Comparison of ENCODE assay signal across 1 cellular context in the genomic region with DNA sequence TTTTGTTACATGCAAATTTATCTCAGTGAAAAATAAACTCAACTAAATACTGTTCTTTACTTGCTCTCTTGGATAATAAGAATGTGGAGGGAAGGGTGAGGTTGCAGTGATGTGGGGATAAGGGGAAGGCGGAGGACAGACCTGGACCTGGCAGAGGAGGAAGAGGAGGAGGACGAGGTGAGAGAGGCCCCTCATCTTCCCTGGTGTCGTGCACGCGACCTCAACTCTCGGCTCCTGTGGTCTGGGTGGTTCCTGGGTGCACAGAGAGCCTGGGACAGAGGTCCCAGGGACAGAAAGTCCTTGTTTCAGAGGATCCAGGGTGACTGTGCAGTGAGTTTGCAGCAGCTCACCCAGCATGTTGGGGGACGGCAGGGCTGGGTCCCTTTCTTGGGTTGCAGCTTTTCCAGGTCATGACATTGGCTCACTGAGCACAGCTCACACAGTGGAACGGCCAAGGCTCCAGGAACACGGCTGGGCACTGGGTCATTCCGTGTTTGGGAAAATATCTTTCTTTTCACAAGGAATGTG.
TF ChIP-seq lines count a peak whose summit lies in the region.

No MANE protein-coding gene starts in this region.

TF ChIP-seq in HepG2, 621 proteins besides CTCF, POLR2A, EP300 and RAD21 (continued from another document):
- TF ChIP-seq, protein P1, sequence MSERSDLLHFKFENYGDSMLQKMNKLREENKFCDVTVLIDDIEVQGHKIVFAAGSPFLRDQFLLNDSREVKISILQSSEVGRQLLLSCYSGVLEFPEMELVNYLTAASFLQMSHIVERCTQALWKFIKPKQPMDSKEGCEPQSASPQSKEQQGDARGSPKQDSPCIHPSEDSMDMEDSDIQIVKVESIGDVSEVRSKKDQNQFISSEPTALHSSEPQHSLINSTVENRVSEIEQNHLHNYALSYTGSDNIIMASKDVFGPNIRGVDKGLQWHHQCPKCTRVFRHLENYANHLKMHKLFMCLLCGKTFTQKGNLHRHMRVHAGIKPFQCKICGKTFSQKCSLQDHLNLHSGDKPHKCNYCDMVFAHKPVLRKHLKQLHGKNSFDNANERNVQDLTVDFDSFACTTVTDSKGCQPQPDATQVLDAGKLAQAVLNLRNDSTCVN (CRISPR knock-in tag; IDR thresholded peaks at IDR 0.05; ENCODE audit: borderline replicate concordance): no peak
- TF ChIP-seq, protein P2, sequence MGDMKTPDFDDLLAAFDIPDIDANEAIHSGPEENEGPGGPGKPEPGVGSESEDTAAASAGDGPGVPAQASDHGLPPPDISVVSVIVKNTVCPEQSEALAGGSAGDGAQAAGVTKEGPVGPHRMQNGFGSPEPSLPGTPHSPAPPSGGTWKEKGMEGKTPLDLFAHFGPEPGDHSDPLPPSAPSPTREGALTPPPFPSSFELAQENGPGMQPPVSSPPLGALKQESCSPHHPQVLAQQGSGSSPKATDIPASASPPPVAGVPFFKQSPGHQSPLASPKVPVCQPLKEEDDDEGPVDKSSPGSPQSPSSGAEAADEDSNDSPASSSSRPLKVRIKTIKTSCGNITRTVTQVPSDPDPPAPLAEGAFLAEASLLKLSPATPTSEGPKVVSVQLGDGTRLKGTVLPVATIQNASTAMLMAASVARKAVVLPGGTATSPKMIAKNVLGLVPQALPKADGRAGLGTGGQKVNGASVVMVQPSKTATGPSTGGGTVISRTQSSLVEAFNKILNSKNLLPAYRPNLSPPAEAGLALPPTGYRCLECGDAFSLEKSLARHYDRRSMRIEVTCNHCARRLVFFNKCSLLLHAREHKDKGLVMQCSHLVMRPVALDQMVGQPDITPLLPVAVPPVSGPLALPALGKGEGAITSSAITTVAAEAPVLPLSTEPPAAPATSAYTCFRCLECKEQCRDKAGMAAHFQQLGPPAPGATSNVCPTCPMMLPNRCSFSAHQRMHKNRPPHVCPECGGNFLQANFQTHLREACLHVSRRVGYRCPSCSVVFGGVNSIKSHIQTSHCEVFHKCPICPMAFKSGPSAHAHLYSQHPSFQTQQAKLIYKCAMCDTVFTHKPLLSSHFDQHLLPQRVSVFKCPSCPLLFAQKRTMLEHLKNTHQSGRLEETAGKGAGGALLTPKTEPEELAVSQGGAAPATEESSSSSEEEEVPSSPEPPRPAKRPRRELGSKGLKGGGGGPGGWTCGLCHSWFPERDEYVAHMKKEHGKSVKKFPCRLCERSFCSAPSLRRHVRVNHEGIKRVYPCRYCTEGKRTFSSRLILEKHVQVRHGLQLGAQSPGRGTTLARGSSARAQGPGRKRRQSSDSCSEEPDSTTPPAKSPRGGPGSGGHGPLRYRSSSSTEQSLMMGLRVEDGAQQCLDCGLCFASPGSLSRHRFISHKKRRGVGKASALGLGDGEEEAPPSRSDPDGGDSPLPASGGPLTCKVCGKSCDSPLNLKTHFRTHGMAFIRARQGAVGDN (CRISPR knock-in tag; IDR thresholded peaks at IDR 0.05): peak; percentile 54
- TF ChIP-seq ZNF484 (CRISPR knock-in tag; IDR thresholded peaks at IDR 0.05; ENCODE audit: borderline replicate concordance, low read depth) (no peak), ZNF180 (CRISPR knock-in tag; IDR thresholded peaks at IDR 0.05; ENCODE audit: borderline replicate concordance, low read depth) (no peak), BHLHE40 (IDR thresholded peaks at IDR 0.05; ENCODE audit: low read length) (no peak), PRPF4 (IDR thresholded peaks at IDR 0.05; ENCODE audit: low read depth, low read length, poor library complexity, severe bottlenecking) (no peak)
- TF ChIP-seq, protein P3, sequence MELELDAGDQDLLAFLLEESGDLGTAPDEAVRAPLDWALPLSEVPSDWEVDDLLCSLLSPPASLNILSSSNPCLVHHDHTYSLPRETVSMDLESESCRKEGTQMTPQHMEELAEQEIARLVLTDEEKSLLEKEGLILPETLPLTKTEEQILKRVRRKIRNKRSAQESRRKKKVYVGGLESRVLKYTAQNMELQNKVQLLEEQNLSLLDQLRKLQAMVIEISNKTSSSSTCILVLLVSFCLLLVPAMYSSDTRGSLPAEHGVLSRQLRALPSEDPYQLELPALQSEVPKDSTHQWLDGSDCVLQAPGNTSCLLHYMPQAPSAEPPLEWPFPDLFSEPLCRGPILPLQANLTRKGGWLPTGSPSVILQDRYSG (CRISPR knock-in tag; IDR thresholded peaks at IDR 0.05): no peak
